Comparison of ENCODE assay signal across 8 cellular contexts in the genomic region with DNA sequence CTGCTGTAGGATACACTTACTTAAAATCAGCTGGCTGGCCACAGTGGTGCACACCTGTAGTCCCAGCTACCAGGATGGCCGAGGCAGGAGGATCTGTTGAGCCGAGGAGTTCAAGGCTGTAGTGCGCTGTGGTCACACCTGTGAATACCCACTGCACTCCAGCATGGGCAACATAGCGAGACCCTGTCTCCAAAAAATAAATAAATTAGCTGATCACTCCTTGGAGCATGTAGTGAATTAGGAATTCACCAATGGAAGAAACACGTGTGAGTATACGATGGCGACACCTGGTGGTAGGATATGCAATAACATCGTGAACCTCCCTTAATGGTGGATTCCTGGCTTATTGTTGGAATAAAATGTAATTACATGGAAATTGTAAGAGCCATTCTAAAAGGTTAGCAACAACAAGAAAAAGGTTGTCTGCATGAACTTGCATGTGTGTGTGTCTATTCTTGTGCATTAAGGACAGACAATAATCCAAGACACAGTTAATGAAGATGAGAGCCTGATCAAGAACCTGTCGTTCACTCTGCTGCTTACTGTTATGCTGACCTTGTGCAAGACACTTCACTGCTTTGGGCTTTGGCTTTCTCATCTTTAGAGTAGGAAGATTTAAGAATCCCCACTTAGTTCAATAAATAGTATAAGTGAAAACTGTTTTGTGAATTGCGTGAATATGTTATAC. TPM values are rescaled to one million over a fixed set of nuclear protein-coding genes. Genes with fewer than 3 reads are reported as not detected.
DNase-seq lines count a peak whose midpoint lies in the region; ATAC-seq and TF ChIP-seq lines count a peak whose summit lies in the region.

No MANE protein-coding gene starts in this region.

- H3K9ac ChIP-seq in SK-N-MC (ENCODE audit: insufficient read length): no peak overlapping the region

- H3K27ac Mint-ChIP-seq in activated naive CD8-positive, alpha-beta T cell treated with anti-CD3 and anti-CD28 coated beads, Interleukin-2, amount 10 ng/mL, durations not matched to agents 7 days and 5 days: no peak overlapping the region

- no peak for ATAC-seq in activated naive CD8-positive, alpha-beta T cell treated with anti-CD3 and anti-CD28 coated beads, Interleukin-2, amount 10 ng/mL, durations not matched to agents 7 days and 5 days (ENCODE audit: low read depth)
- ATAC-seq in heart left ventricle: peak in 3 of 4 donors; percentile 58 to 68 (median 63)
- no peak for ATAC-seq in GM21447 (IDR thresholded peaks at IDR 0.05; ENCODE audit: unreplicated experiment)
- no peak for ATAC-seq in HG02763 (IDR thresholded peaks at IDR 0.05; ENCODE audit: unreplicated experiment)

- H3K27ac ChIP-seq in SK-N-MC (no peak overlapping the region), heart left ventricle (no peak overlapping the region)

- peak; percentile 79 to 91 (median 88) for TF ChIP-seq CTCF in heart left ventricle (IDR thresholded peaks at IDR 0.05)

- H3K4me1 ChIP-seq in heart left ventricle: peaks cover 0 to 4% (median 0%) of the 10 kb centered on the region in 12 donors

- no peak for TF ChIP-seq POLR2A in heart left ventricle (IDR thresholded peaks at IDR 0.05)

- WGBS in heart left ventricle, 4 donors: 43 to 45% (median 44%) methylated on average over 10 of the region's 10 CpGs

- DNase-seq in DMS53 treated with DMSO at 0.1 percent for 48 hours (lab: John Stamatoyannopoulos, UW; ENCODE audit: unreplicated experiment): peak; percentile 58
- peak; percentile 61 to 72 for DNase-seq in Kasumi-1 (lab: John Stamatoyannopoulos, UW)
- peak; percentile 51 for DNase-seq in SK-N-MC (ENCODE audit: low read depth, low spot score)
- peak; percentile 31 for DNase-seq in activated naive CD8-positive, alpha-beta T cell treated with anti-CD3 and anti-CD28 coated beads, Interleukin-2, amount 10 ng/mL, durations not matched to agents 7 days and 5 days
- peak in 4 of 5 donors; percentile 35 to 60 (median 46) for DNase-seq in heart left ventricle
- peak; percentile 42 for DNase-seq in putamen (ENCODE audit: low spot score)

- H3K36me3 ChIP-seq in SK-N-MC (ENCODE audit: insufficient read depth, low read length): no peaks in the 10 kb centered on the region
- H3K36me3 ChIP-seq in heart left ventricle: no peaks in the 10 kb centered on the region

- H3K4me1 Mint-ChIP-seq in activated naive CD8-positive, alpha-beta T cell treated with anti-CD3 and anti-CD28 coated beads, Interleukin-2, amount 10 ng/mL, durations not matched to agents 7 days and 5 days: peaks cover 2% of the 10 kb centered on the region

- H3K9me3 Mint-ChIP-seq in activated naive CD8-positive, alpha-beta T cell treated with anti-CD3 and anti-CD28 coated beads, Interleukin-2, amount 10 ng/mL, durations not matched to agents 7 days and 5 days: no peaks in the 10 kb centered on the region

- no peak overlapping the region for H3K4me3 ChIP-seq in SK-N-MC
- H3K4me3 ChIP-seq in heart left ventricle: no peak overlapping the region

- peaks cover 4% of the 10 kb centered on the region for H3K27me3 Mint-ChIP-seq in activated naive CD8-positive, alpha-beta T cell treated with anti-CD3 and anti-CD28 coated beads, Interleukin-2, amount 10 ng/mL, durations not matched to agents 7 days and 5 days

- no peaks in the 10 kb centered on the region for H3K36me3 Mint-ChIP-seq in activated naive CD8-positive, alpha-beta T cell treated with anti-CD3 and anti-CD28 coated beads, Interleukin-2, amount 10 ng/mL, durations not matched to agents 7 days and 5 days

- H3K27me3 ChIP-seq in heart left ventricle: no peaks in the 10 kb centered on the region

- no peaks in the 10 kb centered on the region for H3K9me3 ChIP-seq in SK-N-MC (ENCODE audit: low read depth, low read length)
- no peaks in the 10 kb centered on the region for H3K9me3 ChIP-seq in heart left ventricle

- intact Hi-C loops in heart left ventricle (cut with DNase I): loop anchor here in 8 of 10 donors (1.0 to 5.0 kb wide), 6 partner anchors 36 to 194 kb away; a partner anchor contains a TSS

- POLR2A ChIA-PET in activated naive CD8-positive, alpha-beta T cell treated with anti-CD3 and anti-CD28 coated beads, Interleukin-2, amount 10 ng/mL, durations not matched to agents 7 days and 5 days (lab: Charles Lee): no interaction called here

- H3K4me3 Mint-ChIP-seq in activated naive CD8-positive, alpha-beta T cell treated with anti-CD3 and anti-CD28 coated beads, Interleukin-2, amount 10 ng/mL, durations not matched to agents 7 days and 5 days: no peak overlapping the region

RNA-seq across cellular contexts. Expression of a gene that starts 38.6 kb away (rescaled TPM):
- total RNA-seq in activated naive CD8-positive, alpha-beta T cell treated with anti-CD3 and anti-CD28 coated beads, Interleukin-2, amount 10 ng/mL, durations not matched to agents 7 days and 5 days: 10 to 100 TPM; 25.1 to 25.9 TPM
- 10 to 100 TPM; 43.5 to 77.4 (median 59.8) TPM for total RNA-seq in heart left ventricle
- 100 to 1,000 TPM in 1 of 2 donors, 10 to 100 TPM in 1; 58.3 to 122 TPM for polyA plus RNA-seq in heart left ventricle

Comparison
In these comparisons a context has a peak if more than half of its experiments do, and no peak if none do; other contexts are left out.
1. ATAC-seq: peak in heart left ventricle (3 of 4); none in activated naive CD8-positive, alpha-beta T cell treated with anti-CD3 and anti-CD28 coated beads, Interleukin-2, amount 10 ng/mL, durations not matched to agents 7 days and 5 days (single experiment), GM21447 (single experiment) and HG02763 (single experiment).
2. Peak in every context shown above with its lines, with median percentiles within 50 percentile points of each other: DNase-seq.